ENCODE assay signal across 8 cellular contexts in genomic region chr16:525520-526180, GRCh38. TPM values are rescaled to one million over a fixed set of nuclear protein-coding genes. Genes with fewer than 3 reads are reported as not detected.
A peak's percentile ranks its signal among the peaks of the same experiment; 100 is the strongest.
DNase-seq lines count a peak whose midpoint lies in the region; ATAC-seq and TF ChIP-seq lines count a peak whose summit lies in the region.

No MANE protein-coding gene starts in this region.

- CTCF ChIA-PET in activated B cell treated with CpG ODN at 0.5 μM for 24 hours (lab: Charles Lee) = interaction anchor here (1.3 kb wide), 1 partner anchor 134 kb away, joined by 3 read pairs; no protein-coding TSS in a partner anchor

- H3K4me3 ChIP-seq in BE2C (ENCODE audit: low read depth, low read length) (peak overlapping the region; percentile 90), HL-60 (replicated peaks; ENCODE audit: insufficient read depth, low read length) (peak overlapping the region; percentile 78)

- H3K36me3 ChIP-seq in BE2C = peaks cover 14% of the 10 kb centered on the region

- DNase-seq in BE2C (peak; percentile 33), HL-60 (ENCODE audit: low read depth in 1 of 2, low spot score in 1 of 2) (peak; percentile 44 to 73), activated B cell treated with CpG ODN at 0.5 μM for 24 hours (no peak), cerebellar cortex (ENCODE audit: low spot score) (peak; percentile 42), myocyte (ENCODE audit: low read depth) (peak; percentile 94), COLO668 (lab: John Stamatoyannopoulos, UW; ENCODE audit: unreplicated experiment) (no peak)
- peak; percentile 76 for DNase-seq in stimulated activated naive CD8-positive, alpha-beta T cell treated with anti-CD3 and anti-CD28 coated beads, Interleukin-15, Interleukin-2, amounts not matched to agents 100 U/mL and 50 U/mL, for 24 hours

- POLR2A ChIA-PET in activated B cell treated with CpG ODN at 0.5 μM for 24 hours (lab: Charles Lee) = interaction anchor here (1.2 kb wide), 1 partner anchor 286 kb away, joined by 8 read pairs; no protein-coding TSS in a partner anchor

- H3K27ac Mint-ChIP-seq in activated B cell treated with CpG ODN at 0.5 μM for 24 hours = peak overlapping the region; percentile 84

- H3K4me1 ChIP-seq in BE2C = no peaks in the 10 kb centered on the region; the same call in 1 of the 2 replicates

- H3K27ac ChIP-seq in HL-60 (replicated peaks) = peak overlapping the region; percentile 88; the same call in 1 of the 2 replicates

- intact Hi-C loops in activated B cell treated with CpG ODN at 0.5 μM for 24 hours (cut with micrococcal nuclease) = loop anchor here (2.0 to 5.0 kb wide), 7 partner anchors 42 to 1087 kb away; partner anchors contain the start of genes AXIN1, CRAMP1, IFT140 and NHLRC4

- TF ChIP-seq CTCF in BE2C (IDR thresholded peaks at IDR 0.05; ENCODE audit: low read depth, low read length) (no peak), HL-60 (IDR thresholded peaks at IDR 0.05; ENCODE audit: insufficient read depth, low read length) (no peak), activated B cell treated with CpG ODN at 0.5 μM for 24 hours (IDR thresholded peaks at IDR 0.05) (no peak)

- H3K27me3 ChIP-seq in BE2C = no peaks in the 10 kb centered on the region
- no peaks in the 10 kb centered on the region for H3K27me3 ChIP-seq in HL-60 (ENCODE audit: insufficient read depth, poor library complexity, severe bottlenecking)

- H3K9me3 ChIP-seq in BE2C = no peaks in the 10 kb centered on the region

- no peaks in the 10 kb centered on the region for H3K9me3 Mint-ChIP-seq in activated B cell treated with CpG ODN at 0.5 μM for 24 hours

- peaks cover 43% of the 10 kb centered on the region for H3K4me1 Mint-ChIP-seq in activated B cell treated with CpG ODN at 0.5 μM for 24 hours

- no peaks in the 10 kb centered on the region for H3K27me3 Mint-ChIP-seq in activated B cell treated with CpG ODN at 0.5 μM for 24 hours

- H3K4me3 Mint-ChIP-seq in activated B cell treated with CpG ODN at 0.5 μM for 24 hours = peak overlapping the region; percentile 56

- ATAC-seq in activated B cell treated with CpG ODN at 0.5 μM for 24 hours (ENCODE audit: low read depth) (peak; percentile 2), HG03439 (IDR thresholded peaks at IDR 0.05; ENCODE audit: unreplicated experiment) (no peak)
- peak; percentile 73 for ATAC-seq in stimulated activated naive CD8-positive, alpha-beta T cell treated with anti-CD3 and anti-CD28 coated beads, Interleukin-15, Interleukin-2, amounts not matched to agents 100 U/mL and 50 U/mL, for 24 hours

- H3K36me3 Mint-ChIP-seq in activated B cell treated with CpG ODN at 0.5 μM for 24 hours (ENCODE audit: low read depth) = peaks cover 2% of the 10 kb centered on the region

RNA-seq across cellular contexts. Expression of gene CAPN15, which starts 1.9 kb away (rescaled TPM):
- 198 TPM for polyA plus RNA-seq in BE2C (2012; ENCODE audit: insufficient read depth, insufficient read length, low read depth)
- total RNA-seq in activated B cell treated with CpG ODN at 0.5 μM for 24 hours = 77.0 and 95.1 TPM in 2 replicates
- 81.8 and 141 TPM in 2 replicates for total RNA-seq in myocyte
- polyA plus RNA-seq in myocyte (2012) = 22.2 TPM

RNA-seq across cellular contexts. Expression of gene PRR35, which starts 34.5 kb away (rescaled TPM):
- polyA plus RNA-seq in BE2C (2012; ENCODE audit: insufficient read depth, insufficient read length, low read depth) = 0.91 TPM
- total RNA-seq in activated B cell treated with CpG ODN at 0.5 μM for 24 hours = not detected in 2 replicates
- 2.9 and 12.5 TPM in 2 replicates for total RNA-seq in myocyte
- 0.47 TPM for polyA plus RNA-seq in myocyte (2012)

RNA-seq across cellular contexts. Expression of gene NHLRC4, which starts 41.2 kb away (rescaled TPM):
- polyA plus RNA-seq in BE2C (2012; ENCODE audit: insufficient read depth, insufficient read length, low read depth) = 13.5 TPM
- total RNA-seq in activated B cell treated with CpG ODN at 0.5 μM for 24 hours (0.83 and 1.0 TPM in 2 replicates), myocyte (0.05 and 1.2 TPM in 2 replicates)
- polyA plus RNA-seq in myocyte (2012) = not detected

RNA-seq across cellular contexts. Expression of gene PIGQ, which starts 44.1 kb away (rescaled TPM):
- polyA plus RNA-seq in BE2C (2012; ENCODE audit: insufficient read depth, insufficient read length, low read depth) = 116 TPM
- total RNA-seq in activated B cell treated with CpG ODN at 0.5 μM for 24 hours (46.7 and 53.1 TPM in 2 replicates), myocyte (45.4 and 59.9 TPM in 2 replicates)
- 43.1 TPM for polyA plus RNA-seq in myocyte (2012)

Comparison
In these comparisons a context has a peak if more than half of its experiments do, and no peak if none do; other contexts are left out.
1. DNase-seq: peak in BE2C (single experiment), HL-60 (2 of 2), cerebellar cortex (single experiment), myocyte (single experiment) and stimulated activated naive CD8-positive, alpha-beta T cell treated with anti-CD3 and anti-CD28 coated beads, Interleukin-15, Interleukin-2, amounts not matched to agents 100 U/mL and 50 U/mL, for 24 hours (single experiment); none in activated B cell treated with CpG ODN at 0.5 μM for 24 hours (single experiment) and COLO668 (single experiment).